27 cellular contexts compared by ENCODE assay signal in the genomic region with DNA sequence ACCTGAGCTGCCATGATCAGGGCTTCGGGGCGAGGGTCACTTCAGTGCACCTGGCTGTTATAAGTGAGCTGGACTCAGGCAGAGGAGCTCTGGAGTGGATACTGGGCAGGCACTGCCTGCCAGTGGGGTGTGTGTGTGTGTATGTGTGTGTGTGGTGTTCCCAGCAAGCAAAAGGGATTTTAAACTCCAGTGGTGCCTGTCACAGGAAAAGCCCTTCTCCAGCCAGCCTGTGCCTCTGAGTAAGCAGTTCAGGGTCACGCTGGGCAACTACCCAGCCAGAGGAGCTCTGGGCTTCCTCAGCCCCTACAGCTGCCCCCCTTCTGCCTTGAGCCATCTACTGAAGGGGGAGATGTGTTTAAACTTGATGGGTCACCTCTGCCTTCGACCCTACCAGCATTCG.
A peak's percentile ranks its signal among the peaks of the same experiment; 100 is the strongest.
DNase-seq lines count a peak whose midpoint lies in the region; ATAC-seq and TF ChIP-seq lines count a peak whose summit lies in the region.
"Had no signal": no experiment of that assay in that cellular context is flagged by ENCODE, and none has a peak within 500 bp of the region (broad histone marks: within the 10 kb centered on the region; RNA-seq: fewer than 3 reads in every experiment).

No MANE protein-coding gene starts in this region.

- H3K4me1 ChIP-seq in GM23338 (ENCODE audit: insufficient read depth) (peaks cover 23% of the 10 kb centered on the region), mesenchymal stem cell (ENCODE audit: control insufficient read depth, insufficient read depth, low read depth, low read length) (peaks cover 17% of the 10 kb centered on the region)
- H3K4me1 ChIP-seq: uterus had no signal

- H4K20me1 ChIP-seq in GM23338 (replicated peaks; ENCODE audit: insufficient read depth), result peaks cover 9% of the 10 kb centered on the region

- H3K9ac ChIP-seq in mesenchymal stem cell (ENCODE audit: low read length), result no peak overlapping the region

- H3K27ac ChIP-seq in GM23338 (ENCODE audit: low read depth) (no peak overlapping the region), WERI-Rb-1 (peak overlapping the region; percentile 57; the same call in 1 of the 2 replicates), mesenchymal stem cell (ENCODE audit: low read length, poor library complexity, severe bottlenecking) (no peak overlapping the region)
- H3K27ac ChIP-seq: esophagus muscularis mucosa, SJSA1, skin epidermis, uterus had no signal

- no peak overlapping the region for H3K14ac ChIP-seq in mesenchymal stem cell (ENCODE audit: low read length in 2 of 2)

- H3K23ac ChIP-seq in mesenchymal stem cell (ENCODE audit: low read length in 2 of 2), result no peak overlapping the region

- H3K27me3 ChIP-seq in GM23338 (ENCODE audit: insufficient read depth) (peaks cover 37% of the 10 kb centered on the region), WERI-Rb-1 (ENCODE audit: insufficient read depth, low read depth, severe bottlenecking) (no peaks in the 10 kb centered on the region), mesenchymal stem cell (ENCODE audit: control insufficient read depth in 1 of 2, insufficient read depth in 1 of 2, low read length in 2 of 2) (peaks cover 22 to 51% of the 10 kb centered on the region in 2 experiments)
- H3K27me3 ChIP-seq: uterus had no signal

- no peak overlapping the region for H2AFZ ChIP-seq in GM23338
- no peak overlapping the region for H2AFZ ChIP-seq in mesenchymal stem cell (ENCODE audit: low read depth, low read length)

- peak overlapping the region; percentile 82 for H3K4me2 ChIP-seq in GM23338
- no peak overlapping the region for H3K4me2 ChIP-seq in mesenchymal stem cell (ENCODE audit: low read length, poor library complexity, severe bottlenecking)

- H3K4me3 ChIP-seq in GM23338 (peak overlapping the region; percentile 71; the same call in 1 of the 2 replicates), WERI-Rb-1 (ENCODE audit: low read depth, low read length) (no peak overlapping the region), mesenchymal stem cell (ENCODE audit: insufficient read depth in 1 of 2, low read depth in 1 of 2, low read length in 2 of 2) (no peak overlapping the region)
- H3K4me3 ChIP-seq: K562, SJSA1, uterus had no signal

- H3F3A ChIP-seq in GM23338 (replicated peaks; ENCODE audit: low read depth), result no peaks in the 10 kb centered on the region

- no peak overlapping the region for H2BK5ac ChIP-seq in mesenchymal stem cell (ENCODE audit: low read depth, low read length, poor library complexity, severe bottlenecking)

- H3K4ac ChIP-seq in mesenchymal stem cell (ENCODE audit: low read depth in 1 of 2, low read length in 2 of 2), result no peak overlapping the region

- H3K79me2 ChIP-seq in GM23338 (replicated peaks; ENCODE audit: insufficient read depth), result no peaks in the 10 kb centered on the region

- H4K91ac ChIP-seq in mesenchymal stem cell (ENCODE audit: low read length), result no peak overlapping the region

- no peak overlapping the region for H2BK120ac ChIP-seq in mesenchymal stem cell (ENCODE audit: low read depth, low read length)

- no peaks in the 10 kb centered on the region for H3K36me3 Mint-ChIP-seq in GM23338 (ENCODE audit: low read depth)
- no peaks in the 10 kb centered on the region for H3K36me3 Mint-ChIP-seq in stimulated activated memory B cell treated with anti-CD40 and anti-IgM and Interleukin-4, amounts not matched to agents 10 μg/mL and 1 μg/mL and 100 μg/mL, for 72 hours
- H3K36me3 Mint-ChIP-seq: mesothelial cell of epicardium, natural killer cell had no signal

- peak overlapping the region; percentile 30 for H2BK15ac ChIP-seq in mesenchymal stem cell (ENCODE audit: low read depth, poor library complexity, severe bottlenecking)

- H3K79me1 ChIP-seq in mesenchymal stem cell (replicated peaks; ENCODE audit: low read length, poor library complexity, severe bottlenecking), result no peaks in the 10 kb centered on the region

- no peak overlapping the region for H3K18ac ChIP-seq in mesenchymal stem cell (ENCODE audit: low read depth in 1 of 2, low read length in 2 of 2)

- no peak overlapping the region for H3K27ac Mint-ChIP-seq in GM23338
- H3K27ac Mint-ChIP-seq in stimulated activated memory B cell treated with anti-CD40 and anti-IgM and Interleukin-4, amounts not matched to agents 10 μg/mL and 1 μg/mL and 100 μg/mL, for 72 hours, result no peak overlapping the region
- H3K27ac Mint-ChIP-seq: activated CD8-positive, alpha-beta T cell treated with anti-CD3 and anti-CD28 coated beads, Interleukin-2, amount 10 ng/mL, durations not matched to agents 7 days and 5 days; activated naive CD8-positive, alpha-beta T cell; CD4-positive, alpha-beta T cell; endodermal cell; immature natural killer cell; mesothelial cell of epicardium; natural killer cell; stimulated activated naive CD8-positive, alpha-beta T cell treated with anti-CD3 and anti-CD28 coated beads, Interleukin-15, amount 100 ng/mL, for 72 hours had no signal

- peaks cover 22% of the 10 kb centered on the region for H3K4me1 Mint-ChIP-seq in GM23338
- H3K4me1 Mint-ChIP-seq in stimulated activated memory B cell treated with anti-CD40 and anti-IgM and Interleukin-4, amounts not matched to agents 10 μg/mL and 1 μg/mL and 100 μg/mL, for 72 hours, result no peaks in the 10 kb centered on the region
- H3K4me1 Mint-ChIP-seq: endodermal cell had no signal

- H3K36me3 ChIP-seq in GM23338 (ENCODE audit: insufficient read depth), result no peaks in the 10 kb centered on the region
- no peaks in the 10 kb centered on the region for H3K36me3 ChIP-seq in WERI-Rb-1
- H3K36me3 ChIP-seq in mesenchymal stem cell (ENCODE audit: control insufficient read depth in 1 of 2, insufficient read depth in 2 of 2, low read depth in 1 of 2, low read length in 2 of 2), result no peaks in the 10 kb centered on the region
- H3K36me3 ChIP-seq: esophagus muscularis mucosa, SJSA1, uterus had no signal

- no peak overlapping the region for H4K8ac ChIP-seq in mesenchymal stem cell (ENCODE audit: low read length)

- H3K9me3 ChIP-seq in WERI-Rb-1 (ENCODE audit: severe bottlenecking), result no peaks in the 10 kb centered on the region
- no peaks in the 10 kb centered on the region for H3K9me3 ChIP-seq in mesenchymal stem cell (ENCODE audit: control insufficient read depth, low read length)
- H3K9me3 ChIP-seq: esophagus muscularis mucosa, SJSA1, uterus had no signal

- H2AK5ac ChIP-seq in mesenchymal stem cell (ENCODE audit: low read length, severe bottlenecking), result no peak overlapping the region

- no peak for ATAC-seq in GM23338
- ATAC-seq in stimulated activated memory B cell treated with anti-CD40 and anti-IgM and Interleukin-4, amounts not matched to agents 10 μg/mL and 1 μg/mL and 100 μg/mL, for 72 hours, result no peak
- ATAC-seq in GM18502 (IDR thresholded peaks at IDR 0.05; ENCODE audit: poor library complexity, unreplicated experiment), result no peak

- DNase-seq in DMS79 treated with DMSO at 0.1 percent for 48 hours (lab: John Stamatoyannopoulos, UW), result peak; percentile 3
- DNase-seq in DMS79 (lab: John Stamatoyannopoulos, UW), result no peak
- no peak for DNase-seq in GM23338 (ENCODE audit: low spot score)
- peak; percentile 17 for DNase-seq in WERI-Rb-1
- no peak for DNase-seq in mesenchymal stem cell
- no peak for DNase-seq in HuH-7 (ENCODE audit: low spot score)
- DNase-seq: 8988T; activated CD8-positive, alpha-beta T cell treated with anti-CD3 and anti-CD28 coated beads, Interleukin-2, amount 10 ng/mL, durations not matched to agents 7 days and 5 days; aorta; CD4-positive, alpha-beta T cell; central memory CD4-positive, alpha-beta T cell; endodermal cell; hippocampal formation; immature natural killer cell; MM.1S; natural killer cell; NCI-H524 treated with DMSO at 0.1 percent for 48 hours; stimulated activated naive CD8-positive, alpha-beta T cell treated with anti-CD3 and anti-CD28 coated beads, Interleukin-15, amount 100 ng/mL, for 72 hours; uterus had no signal

- H2BK12ac ChIP-seq in mesenchymal stem cell (ENCODE audit: low read length in 2 of 2), result no peak overlapping the region

- no peaks in the 10 kb centered on the region for H3K9me2 ChIP-seq in GM23338 (ENCODE audit: insufficient read depth)

- H3K27me3 Mint-ChIP-seq in GM23338 (ENCODE audit: insufficient read depth, low read depth, poor library complexity), result peaks cover 41% of the 10 kb centered on the region
- peaks cover 58% of the 10 kb centered on the region for H3K27me3 Mint-ChIP-seq in stimulated activated memory B cell treated with anti-CD40 and anti-IgM and Interleukin-4, amounts not matched to agents 10 μg/mL and 1 μg/mL and 100 μg/mL, for 72 hours

- 77% methylated on average over 5 of the region's 5 CpGs for WGBS in mesenchymal stem cell

- no peak for TF ChIP-seq CTCF in GM23338 (conservative IDR thresholded peaks at IDR 0.05; ENCODE audit: low read depth in 2 of 2)
- TF ChIP-seq CTCF in WERI-Rb-1 (IDR thresholded peaks at IDR 0.05; ENCODE audit: low read depth, low read length), result no peak

- no peak overlapping the region for H3K4me3 Mint-ChIP-seq in GM23338
- H3K4me3 Mint-ChIP-seq in stimulated activated memory B cell treated with anti-CD40 and anti-IgM and Interleukin-4, amounts not matched to agents 10 μg/mL and 1 μg/mL and 100 μg/mL, for 72 hours, result no peak overlapping the region
- H3K4me3 Mint-ChIP-seq: activated CD8-positive, alpha-beta T cell treated with anti-CD3 and anti-CD28 coated beads, Interleukin-2, amount 10 ng/mL, durations not matched to agents 7 days and 5 days; activated naive CD8-positive, alpha-beta T cell; CD4-positive, alpha-beta T cell; endodermal cell; immature natural killer cell; mesothelial cell of epicardium; natural killer cell; stimulated activated naive CD8-positive, alpha-beta T cell treated with anti-CD3 and anti-CD28 coated beads, Interleukin-15, amount 100 ng/mL, for 72 hours had no signal

- H3K9me3 Mint-ChIP-seq in GM23338, result no peaks in the 10 kb centered on the region
- no peaks in the 10 kb centered on the region for H3K9me3 Mint-ChIP-seq in stimulated activated memory B cell treated with anti-CD40 and anti-IgM and Interleukin-4, amounts not matched to agents 10 μg/mL and 1 μg/mL and 100 μg/mL, for 72 hours
- H3K9me3 Mint-ChIP-seq: CD4-positive, alpha-beta T cell; endodermal cell; mesothelial cell of epicardium; natural killer cell; stimulated activated naive CD8-positive, alpha-beta T cell treated with anti-CD3 and anti-CD28 coated beads, Interleukin-15, amount 100 ng/mL, for 72 hours had no signal

Comparison
In these comparisons a context has a peak if more than half of its experiments do, and no peak if none do; other contexts are left out.
1. DNase-seq: peak in DMS79 treated with DMSO at 0.1 percent for 48 hours (single experiment) and WERI-Rb-1 (single experiment); none in DMS79 (single experiment), GM23338 (single experiment), mesenchymal stem cell (single experiment) and HuH-7 (single experiment).